10 cellular contexts compared by ENCODE assay signal in the genomic region with DNA sequence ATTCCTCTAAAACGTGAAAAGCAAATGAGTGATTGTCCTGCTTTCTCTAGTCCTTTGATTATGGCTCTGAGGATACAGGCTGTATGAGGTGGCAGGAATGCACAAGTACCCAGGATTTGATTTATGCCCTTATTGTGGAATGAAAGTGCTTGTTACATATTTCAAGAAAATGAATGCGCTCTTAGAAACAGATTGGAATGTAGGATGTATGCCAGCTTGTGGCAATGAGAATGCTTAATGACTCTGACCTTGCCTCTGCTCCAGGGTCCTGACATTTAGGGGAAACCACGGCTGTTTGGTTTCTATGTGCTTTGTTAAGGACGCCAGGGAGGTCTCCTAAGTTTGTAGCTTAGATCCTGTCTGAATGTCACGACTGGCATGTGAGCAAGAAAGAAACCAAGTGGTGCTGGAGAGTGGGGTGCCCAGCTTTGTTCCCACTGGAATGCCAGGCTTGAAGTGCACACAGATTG. TPM values are rescaled to one million over a fixed set of nuclear protein-coding genes. Genes with fewer than 3 reads are reported as not detected.
A peak's percentile ranks its signal among the peaks of the same experiment; 100 is the strongest.
DNase-seq lines count a peak whose midpoint lies in the region; ATAC-seq and TF ChIP-seq lines count a peak whose summit lies in the region.
"Had no signal": no experiment of that assay in that cellular context is flagged by ENCODE, and none has a peak within 500 bp of the region (broad histone marks: within the 10 kb centered on the region; RNA-seq: fewer than 3 reads in every experiment).

No MANE protein-coding gene starts in this region.

- intact Hi-C loops in activated CD4-positive, alpha-beta memory T cell treated with anti-CD3 and anti-CD28 coated beads for 36 hours (cut with micrococcal nuclease) = no loop called here

- CTCF ChIA-PET in activated naive CD4-positive, alpha-beta T cell treated with anti-CD3 and anti-CD28 coated beads, Interleukin-2, amount 10 ng/mL, durations not matched to agents 7 days and 5 days (lab: Charles Lee) = interaction anchor here (1.7 to 7.4 kb wide), 3 partner anchors 16 to 62 kb away, joined by 4 to 61 read pairs (median 4); no protein-coding TSS in a partner anchor
- CTCF ChIA-PET in activated CD4-positive, alpha-beta memory T cell treated with anti-CD3 and anti-CD28 coated beads for 36 hours (lab: Charles Lee) = interaction anchor here (1.2 to 1.4 kb wide), 2 partner anchors 9 to 62 kb away, joined by 3 to 8 read pairs; no protein-coding TSS in a partner anchor

- TF ChIP-seq EP300 in tibial nerve (IDR thresholded peaks at IDR 0.05) = peak in 1 of 2 donors; percentile 89

- H3K27ac ChIP-seq in tibial nerve = peak overlapping the region; percentile 11 to 95 (median 84)
- H3K27ac ChIP-seq: C4-2B had no signal

- H3K36me3 ChIP-seq in tibial nerve = peaks cover 0 to 41% (median 4%) of the 10 kb centered on the region in 3 donors

- H3K4me1 Mint-ChIP-seq in activated naive CD4-positive, alpha-beta T cell treated with anti-CD3 and anti-CD28 coated beads, Interleukin-2, amount 10 ng/mL, durations not matched to agents 7 days and 5 days = peaks cover 58% of the 10 kb centered on the region
- peaks cover 66% of the 10 kb centered on the region for H3K4me1 Mint-ChIP-seq in activated CD4-positive, alpha-beta memory T cell treated with anti-CD3 and anti-CD28 coated beads for 36 hours (ENCODE audit: low read depth)

- no peaks in the 10 kb centered on the region for H3K9me3 Mint-ChIP-seq in activated naive CD4-positive, alpha-beta T cell treated with anti-CD3 and anti-CD28 coated beads, Interleukin-2, amount 50 U/mL, for 72 hours
- H3K9me3 Mint-ChIP-seq in activated naive CD4-positive, alpha-beta T cell treated with anti-CD3 and anti-CD28 coated beads, Interleukin-2, amount 10 ng/mL, durations not matched to agents 7 days and 5 days = no peaks in the 10 kb centered on the region
- no peaks in the 10 kb centered on the region for H3K9me3 Mint-ChIP-seq in activated CD4-positive, alpha-beta memory T cell treated with anti-CD3 and anti-CD28 coated beads for 36 hours

- H3K4me3 Mint-ChIP-seq in activated naive CD4-positive, alpha-beta T cell treated with anti-CD3 and anti-CD28 coated beads, Interleukin-2, amount 10 ng/mL, durations not matched to agents 7 days and 5 days = no peak overlapping the region
- peak overlapping the region; percentile 23 for H3K4me3 Mint-ChIP-seq in activated CD4-positive, alpha-beta memory T cell treated with anti-CD3 and anti-CD28 coated beads for 36 hours

- no peak for TF ChIP-seq POLR2A in tibial nerve (IDR thresholded peaks at IDR 0.05)

- peak overlapping the region; percentile 41 to 53 for H3K27ac Mint-ChIP-seq in activated naive CD4-positive, alpha-beta T cell treated with anti-CD3 and anti-CD28 coated beads, Interleukin-2, amount 50 U/mL, for 72 hours
- no peak overlapping the region for H3K27ac Mint-ChIP-seq in activated naive CD4-positive, alpha-beta T cell treated with anti-CD3 and anti-CD28 coated beads, Interleukin-2, amount 10 ng/mL, durations not matched to agents 7 days and 5 days
- H3K27ac Mint-ChIP-seq in activated CD4-positive, alpha-beta memory T cell treated with anti-CD3 and anti-CD28 coated beads for 36 hours = peak overlapping the region; percentile 70

- H3K4me3 ChIP-seq in fibroblast of villous mesenchyme (ENCODE audit: low read depth, low read length) (peak overlapping the region; percentile 13), tibial nerve (peak overlapping the region in 1 of 4 donors; percentile 1)

- peaks cover 49 to 80% of the 10 kb centered on the region in 2 donors for H3K36me3 Mint-ChIP-seq in activated naive CD4-positive, alpha-beta T cell treated with anti-CD3 and anti-CD28 coated beads, Interleukin-2, amount 50 U/mL, for 72 hours
- H3K36me3 Mint-ChIP-seq in activated naive CD4-positive, alpha-beta T cell treated with anti-CD3 and anti-CD28 coated beads, Interleukin-2, amount 10 ng/mL, durations not matched to agents 7 days and 5 days = peaks cover 56% of the 10 kb centered on the region
- H3K36me3 Mint-ChIP-seq in activated CD4-positive, alpha-beta memory T cell treated with anti-CD3 and anti-CD28 coated beads for 36 hours = peaks cover 78% of the 10 kb centered on the region

- H3K27me3 ChIP-seq in tibial nerve = no peaks in the 10 kb centered on the region

- H3K27me3 Mint-ChIP-seq in activated naive CD4-positive, alpha-beta T cell treated with anti-CD3 and anti-CD28 coated beads, Interleukin-2, amount 10 ng/mL, durations not matched to agents 7 days and 5 days = no peaks in the 10 kb centered on the region
- H3K27me3 Mint-ChIP-seq in activated CD4-positive, alpha-beta memory T cell treated with anti-CD3 and anti-CD28 coated beads for 36 hours = no peaks in the 10 kb centered on the region

- POLR2A ChIA-PET in activated CD4-positive, alpha-beta memory T cell treated with anti-CD3 and anti-CD28 coated beads for 36 hours (lab: Charles Lee) = interaction anchor here (1.0 kb wide), 1 partner anchor 47 kb away, joined by 3 read pairs; no protein-coding TSS in a partner anchor

- TF ChIP-seq CTCF in fibroblast of villous mesenchyme (IDR thresholded peaks at IDR 0.05; ENCODE audit: insufficient read depth, low read depth, low read length) (no peak), tibial nerve (IDR thresholded peaks at IDR 0.05) (no peak)

- ATAC-seq in activated naive CD4-positive, alpha-beta T cell treated with anti-CD3 and anti-CD28 coated beads, Interleukin-2, amount 50 U/mL, for 72 hours = no peak

- H3K9me3 ChIP-seq in tibial nerve = no peaks in the 10 kb centered on the region

- 25 to 37% methylated on average over 5 of the region's 5 CpGs for WGBS in tibial nerve, 2 donors

- peaks cover 0 to 66% (median 34%) of the 10 kb centered on the region in 4 donors for H3K4me1 ChIP-seq in tibial nerve

- no peak for DNase-seq in activated naive CD4-positive, alpha-beta T cell treated with anti-CD3 and anti-CD28 coated beads, Interleukin-2, amount 50 U/mL, for 72 hours (ENCODE audit: low spot score in 2 of 2)
- no peak for DNase-seq in activated naive CD4-positive, alpha-beta T cell treated with anti-CD3 and anti-CD28 coated beads, Interleukin-2, amount 10 ng/mL, durations not matched to agents 7 days and 5 days
- no peak for DNase-seq in activated CD4-positive, alpha-beta memory T cell treated with anti-CD3 and anti-CD28 coated beads for 36 hours
- DNase-seq in fibroblast of villous mesenchyme (ENCODE audit: low read depth) (peak; percentile 29), tibial nerve (ENCODE audit: low spot score in 2 of 2) (no peak), 8988T (no peak), NCI-H748 (lab: John Stamatoyannopoulos, UW; ENCODE audit: unreplicated experiment) (no peak), NCI-H2081 treated with DMSO at 0.1 percent for 48 hours (lab: John Stamatoyannopoulos, UW) (no peak)
- DNase-seq: NCI-H774 had no signal

RNA-seq across cellular contexts. Expression of a gene that starts 22.0 kb away (rescaled TPM):
- total RNA-seq in activated naive CD4-positive, alpha-beta T cell treated with anti-CD3 and anti-CD28 coated beads, Interleukin-2, amount 50 U/mL, for 72 hours = not detected
- total RNA-seq in activated CD4-positive, alpha-beta memory T cell treated with anti-CD3 and anti-CD28 coated beads for 36 hours = not detected
- total RNA-seq in fibroblast of villous mesenchyme (1.6 and 2.2 TPM in 2 replicates), tibial nerve (10 to 100 TPM in 3 of 4 donors, 1 to 10 TPM in 1; 6.6 to 23.5 (median 14.1) TPM)

RNA-seq across cellular contexts. Expression of a gene that starts 23.8 kb away (rescaled TPM):
- not detected for total RNA-seq in activated naive CD4-positive, alpha-beta T cell treated with anti-CD3 and anti-CD28 coated beads, Interleukin-2, amount 50 U/mL, for 72 hours
- under 1 TPM; 0.19 to 0.51 TPM for total RNA-seq in activated CD4-positive, alpha-beta memory T cell treated with anti-CD3 and anti-CD28 coated beads for 36 hours
- total RNA-seq in fibroblast of villous mesenchyme (0.86 and 1.9 TPM in 2 replicates), tibial nerve (100 to 1,000 TPM in 1 of 4 donors, 10 to 100 TPM in 3; 58.5 to 128 (median 69.1) TPM)

RNA-seq across cellular contexts. Expression of a gene that starts 24.3 kb away (rescaled TPM):
- not detected for total RNA-seq in activated naive CD4-positive, alpha-beta T cell treated with anti-CD3 and anti-CD28 coated beads, Interleukin-2, amount 50 U/mL, for 72 hours
- total RNA-seq in activated CD4-positive, alpha-beta memory T cell treated with anti-CD3 and anti-CD28 coated beads for 36 hours = not detected
- 11.7 and 14.2 TPM in 2 replicates for total RNA-seq in fibroblast of villous mesenchyme
- total RNA-seq in tibial nerve = 10 to 100 TPM; 40.2 to 59.2 (median 48.8) TPM

Comparison
In these comparisons a context has a peak if more than half of its experiments do, and no peak if none do; other contexts are left out.
1. RNA of a gene that starts 23.8 kb away (total RNA-seq): 58.5 to 128 TPM in tibial nerve; 0.86 to 1.9 TPM in fibroblast of villous mesenchyme, 0.19 to 0.51 TPM in activated CD4-positive, alpha-beta memory T cell treated with anti-CD3 and anti-CD28 coated beads for 36 hours and not detected in activated naive CD4-positive, alpha-beta T cell treated with anti-CD3 and anti-CD28 coated beads, Interleukin-2, amount 50 U/mL, for 72 hours; every median in the first group is over 10 times any median in the second.
2. RNA of a gene that starts 24.3 kb away (total RNA-seq): 40.2 to 59.2 TPM in tibial nerve and 11.7 to 14.2 TPM in fibroblast of villous mesenchyme; not detected in activated naive CD4-positive, alpha-beta T cell treated with anti-CD3 and anti-CD28 coated beads, Interleukin-2, amount 50 U/mL, for 72 hours and not detected in activated CD4-positive, alpha-beta memory T cell treated with anti-CD3 and anti-CD28 coated beads for 36 hours; every median in the first group is over 10 times any median in the second.